ENCODE assay signal across 1 cellular context in the genomic region with DNA sequence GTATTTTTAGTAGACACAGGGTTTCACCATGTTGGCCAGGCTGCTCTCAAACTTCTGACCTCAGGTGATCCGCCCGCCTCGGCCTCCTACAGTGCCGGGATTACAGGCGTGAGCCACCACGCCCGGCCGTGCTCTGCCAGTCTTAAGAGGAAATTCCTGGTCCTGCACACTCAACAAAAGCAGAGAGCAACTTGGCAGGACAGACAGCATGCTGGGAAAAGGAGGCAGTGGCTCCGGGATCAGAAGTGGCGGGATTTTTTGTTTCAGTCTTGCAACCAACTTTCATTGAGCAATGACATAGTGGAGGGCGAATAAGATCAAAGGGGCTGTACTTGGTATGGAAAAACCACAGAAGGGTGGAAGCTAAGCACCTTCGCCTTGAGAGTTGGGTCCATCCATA.
TF ChIP-seq lines count a peak whose summit lies in the region.

No MANE protein-coding gene starts in this region.

TF ChIP-seq in GM23338, 12 proteins besides CTCF, POLR2A, EP300 and RAD21 (continued from another document):
- TF ChIP-seq, protein P1, sequence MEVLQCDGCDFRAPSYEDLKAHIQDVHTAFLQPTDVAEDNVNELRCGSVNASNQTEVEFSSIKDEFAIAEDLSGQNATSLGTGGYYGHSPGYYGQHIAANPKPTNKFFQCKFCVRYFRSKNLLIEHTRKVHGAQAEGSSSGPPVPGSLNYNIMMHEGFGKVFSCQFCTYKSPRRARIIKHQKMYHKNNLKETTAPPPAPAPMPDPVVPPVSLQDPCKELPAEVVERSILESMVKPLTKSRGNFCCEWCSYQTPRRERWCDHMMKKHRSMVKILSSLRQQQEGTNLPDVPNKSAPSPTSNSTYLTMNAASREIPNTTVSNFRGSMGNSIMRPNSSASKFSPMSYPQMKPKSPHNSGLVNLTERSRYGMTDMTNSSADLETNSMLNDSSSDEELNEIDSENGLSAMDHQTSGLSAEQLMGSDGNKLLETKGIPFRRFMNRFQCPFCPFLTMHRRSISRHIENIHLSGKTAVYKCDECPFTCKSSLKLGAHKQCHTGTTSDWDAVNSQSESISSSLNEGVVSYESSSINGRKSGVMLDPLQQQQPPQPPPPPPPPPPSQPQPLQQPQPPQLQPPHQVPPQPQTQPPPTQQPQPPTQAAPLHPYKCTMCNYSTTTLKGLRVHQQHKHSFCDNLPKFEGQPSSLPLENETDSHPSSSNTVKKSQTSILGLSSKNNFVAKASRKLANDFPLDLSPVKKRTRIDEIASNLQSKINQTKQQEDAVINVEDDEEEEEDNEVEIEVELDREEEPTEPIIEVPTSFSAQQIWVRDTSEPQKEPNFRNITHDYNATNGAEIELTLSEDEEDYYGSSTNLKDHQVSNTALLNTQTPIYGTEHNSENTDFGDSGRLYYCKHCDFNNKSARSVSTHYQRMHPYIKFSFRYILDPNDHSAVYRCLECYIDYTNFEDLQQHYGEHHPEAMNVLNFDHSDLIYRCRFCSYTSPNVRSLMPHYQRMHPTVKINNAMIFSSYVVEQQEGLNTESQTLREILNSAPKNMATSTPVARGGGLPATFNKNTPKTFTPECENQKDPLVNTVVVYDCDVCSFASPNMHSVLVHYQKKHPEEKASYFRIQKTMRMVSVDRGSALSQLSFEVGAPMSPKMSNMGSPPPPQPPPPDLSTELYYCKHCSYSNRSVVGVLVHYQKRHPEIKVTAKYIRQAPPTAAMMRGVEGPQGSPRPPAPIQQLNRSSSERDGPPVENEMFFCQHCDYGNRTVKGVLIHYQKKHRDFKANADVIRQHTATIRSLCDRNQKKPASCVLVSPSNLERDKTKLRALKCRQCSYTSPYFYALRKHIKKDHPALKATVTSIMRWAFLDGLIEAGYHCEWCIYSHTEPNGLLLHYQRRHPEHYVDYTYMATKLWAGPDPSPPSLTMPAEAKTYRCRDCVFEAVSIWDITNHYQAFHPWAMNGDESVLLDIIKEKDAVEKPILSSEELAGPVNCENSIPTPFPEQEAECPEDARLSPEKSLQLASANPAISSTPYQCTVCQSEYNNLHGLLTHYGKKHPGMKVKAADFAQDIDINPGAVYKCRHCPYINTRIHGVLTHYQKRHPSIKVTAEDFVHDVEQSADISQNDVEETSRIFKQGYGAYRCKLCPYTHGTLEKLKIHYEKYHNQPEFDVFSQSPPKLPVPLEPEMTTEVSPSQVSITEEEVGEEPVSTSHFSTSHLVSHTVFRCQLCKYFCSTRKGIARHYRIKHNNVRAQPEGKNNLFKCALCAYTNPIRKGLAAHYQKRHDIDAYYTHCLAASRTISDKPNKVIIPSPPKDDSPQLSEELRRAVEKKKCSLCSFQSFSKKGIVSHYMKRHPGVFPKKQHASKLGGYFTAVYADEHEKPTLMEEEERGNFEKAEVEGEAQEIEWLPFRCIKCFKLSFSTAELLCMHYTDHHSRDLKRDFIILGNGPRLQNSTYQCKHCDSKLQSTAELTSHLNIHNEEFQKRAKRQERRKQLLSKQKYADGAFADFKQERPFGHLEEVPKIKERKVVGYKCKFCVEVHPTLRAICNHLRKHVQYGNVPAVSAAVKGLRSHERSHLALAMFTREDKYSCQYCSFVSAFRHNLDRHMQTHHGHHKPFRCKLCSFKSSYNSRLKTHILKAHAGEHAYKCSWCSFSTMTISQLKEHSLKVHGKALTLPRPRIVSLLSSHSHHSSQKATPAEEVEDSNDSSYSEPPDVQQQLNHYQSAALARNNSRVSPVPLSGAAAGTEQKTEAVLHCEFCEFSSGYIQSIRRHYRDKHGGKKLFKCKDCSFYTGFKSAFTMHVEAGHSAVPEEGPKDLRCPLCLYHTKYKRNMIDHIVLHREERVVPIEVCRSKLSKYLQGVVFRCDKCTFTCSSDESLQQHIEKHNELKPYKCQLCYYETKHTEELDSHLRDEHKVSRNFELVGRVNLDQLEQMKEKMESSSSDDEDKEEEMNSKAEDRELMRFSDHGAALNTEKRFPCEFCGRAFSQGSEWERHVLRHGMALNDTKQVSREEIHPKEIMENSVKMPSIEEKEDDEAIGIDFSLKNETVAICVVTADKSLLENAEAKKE (CRISPR knock-in tag; IDR thresholded peaks at IDR 0.05) = no peak
- TF ChIP-seq EZH2 (IDR thresholded peaks at IDR 0.05; ENCODE audit: low read depth, unreplicated experiment) (no peak), STAT1 (IDR thresholded peaks at IDR 0.05; ENCODE audit: unreplicated experiment) (no peak), ZNF114 (CRISPR knock-in tag; IDR thresholded peaks at IDR 0.05) (no peak), POLR2AphosphoS5 (IDR thresholded peaks at IDR 0.05; ENCODE audit: low read depth) (no peak), NANOG (IDR thresholded peaks at IDR 0.05; ENCODE audit: borderline replicate concordance) (no peak), ZNF331 (CRISPR knock-in tag; IDR thresholded peaks at IDR 0.05; ENCODE audit: low read depth) (no peak)
- TF ChIP-seq, protein P2, sequence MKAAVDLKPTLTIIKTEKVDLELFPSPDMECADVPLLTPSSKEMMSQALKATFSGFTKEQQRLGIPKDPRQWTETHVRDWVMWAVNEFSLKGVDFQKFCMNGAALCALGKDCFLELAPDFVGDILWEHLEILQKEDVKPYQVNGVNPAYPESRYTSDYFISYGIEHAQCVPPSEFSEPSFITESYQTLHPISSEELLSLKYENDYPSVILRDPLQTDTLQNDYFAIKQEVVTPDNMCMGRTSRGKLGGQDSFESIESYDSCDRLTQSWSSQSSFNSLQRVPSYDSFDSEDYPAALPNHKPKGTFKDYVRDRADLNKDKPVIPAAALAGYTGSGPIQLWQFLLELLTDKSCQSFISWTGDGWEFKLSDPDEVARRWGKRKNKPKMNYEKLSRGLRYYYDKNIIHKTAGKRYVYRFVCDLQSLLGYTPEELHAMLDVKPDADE (IDR thresholded peaks at IDR 0.05) = no peak
